8 cellular contexts compared by ENCODE assay signal in the genomic region with DNA sequence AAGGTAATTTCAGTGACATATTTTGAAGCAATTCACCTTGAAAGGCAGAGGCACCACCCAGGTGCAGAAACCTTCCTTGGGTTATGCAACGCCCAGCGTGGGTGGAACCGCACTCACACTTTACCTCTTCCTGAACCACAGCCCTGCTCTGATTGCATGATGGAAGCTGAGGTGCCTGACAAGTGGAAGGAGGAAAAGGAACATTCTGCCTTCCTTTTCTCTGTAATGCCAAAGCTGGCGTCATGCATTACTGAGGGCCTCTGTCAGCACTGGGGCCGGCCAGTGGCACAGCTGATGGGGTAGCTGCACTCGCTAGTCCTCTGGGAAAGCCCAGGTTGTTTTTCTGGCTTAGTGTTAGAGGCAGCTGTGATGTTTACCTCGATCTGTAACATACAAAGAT.
DNase-seq lines count a peak whose midpoint lies in the region; ATAC-seq, FAIRE-seq and TF ChIP-seq lines count a peak whose summit lies in the region.

No MANE protein-coding gene starts in this region.

- ATAC-seq in HG02885 (IDR thresholded peaks at IDR 0.05; ENCODE audit: poor library complexity, unreplicated experiment) (peak; percentile 73), GM18520 (IDR thresholded peaks at IDR 0.05; ENCODE audit: unreplicated experiment) (no peak), HG03457 (IDR thresholded peaks at IDR 0.05; ENCODE audit: unreplicated experiment) (no peak), HG03280 (IDR thresholded peaks at IDR 0.05; ENCODE audit: unreplicated experiment) (no peak)

- no peak for FAIRE-seq in D721Med (lab: Jason Lieb, UNC)

- H3K27ac ChIP-seq in cardiac muscle cell, result peak overlapping the region; percentile 11

- TF ChIP-seq CTCF in cardiac muscle cell (IDR thresholded peaks at IDR 0.05; ENCODE audit: low read depth, low read length), result no peak
- TF ChIP-seq CTCF in D721Med (IDR thresholded peaks at IDR 0.05; ENCODE audit: insufficient read depth, missing control alignments), result no peak

- H3K27me3 ChIP-seq in cardiac muscle cell, result no peaks in the 10 kb centered on the region

- H3K4me3 ChIP-seq in cardiac muscle cell, result no peak overlapping the region

- DNase-seq in activated CD4-positive, alpha-beta T cell treated with anti-CD3 and anti-CD28 coated beads, Interleukin-2, amount 50 U/mL, for 4 hours, result peak; percentile 46 to 51
- no peak for DNase-seq in cardiac muscle cell (ENCODE audit: low read depth in 1 of 2, low spot score in 1 of 2)
- DNase-seq in stimulated activated CD4-positive, alpha-beta T cell treated with anti-CD3 and anti-CD28 coated beads, Interleukin-4, amount 100 ng/mL, for 4 hours, result peak; percentile 24 to 59
- no peak for DNase-seq in D721Med (ENCODE audit: insufficient read length, low spot score)

- H3K9me3 ChIP-seq in cardiac muscle cell (ENCODE audit: low read depth), result no peaks in the 10 kb centered on the region

- no peaks in the 10 kb centered on the region for H3K36me3 ChIP-seq in cardiac muscle cell

- no peaks in the 10 kb centered on the region for H3K4me1 ChIP-seq in cardiac muscle cell (ENCODE audit: low read depth)

Comparison
In these comparisons a context has a peak if more than half of its experiments do, and no peak if none do; other contexts are left out.
1. DNase-seq: peak in activated CD4-positive, alpha-beta T cell treated with anti-CD3 and anti-CD28 coated beads, Interleukin-2, amount 50 U/mL, for 4 hours (2 of 2) and stimulated activated CD4-positive, alpha-beta T cell treated with anti-CD3 and anti-CD28 coated beads, Interleukin-4, amount 100 ng/mL, for 4 hours (2 of 2); none in cardiac muscle cell (0 of 2) and D721Med (single experiment).